ENCODE assay signal across 8 cellular contexts in genomic region chr2:231611273-231612198, GRCh38. TPM values are rescaled to one million over a fixed set of nuclear protein-coding genes. Genes with fewer than 3 reads are reported as not detected.
DNase-seq lines count a peak whose midpoint lies in the region; ATAC-seq and TF ChIP-seq lines count a peak whose summit lies in the region.

No MANE protein-coding gene starts in this region.

- H3K4me3 Mint-ChIP-seq in T-helper 1 cell treated with Interleukin-12 subunit alpha and Interleukin-12 subunit beta and Interleukin-4 antibody, amounts not matched to agents 30 μg/mL and 1 μg/mL, for 36 hours = no peak overlapping the region

- peaks cover 32% of the 10 kb centered on the region for H3K4me1 Mint-ChIP-seq in T-helper 1 cell treated with Interleukin-12 subunit alpha and Interleukin-12 subunit beta and Interleukin-4 antibody, amounts not matched to agents 30 μg/mL and 1 μg/mL, for 36 hours (ENCODE audit: low read depth)

- 56 to 58% methylated on average over 8 to 12 of the region's 12 CpGs for WGBS in body of pancreas, 2 donors

- no peaks in the 10 kb centered on the region for H3K9me3 ChIP-seq in body of pancreas

- intact Hi-C loops in body of pancreas (cut with DNase I) = loop anchor here (10.0 kb wide), 1 partner anchor 63 kb away; no protein-coding TSS in a partner anchor

- no peaks in the 10 kb centered on the region for H3K36me3 Mint-ChIP-seq in T-helper 1 cell treated with Interleukin-12 subunit alpha and Interleukin-12 subunit beta and Interleukin-4 antibody, amounts not matched to agents 30 μg/mL and 1 μg/mL, for 36 hours (ENCODE audit: low read depth)

- no peaks in the 10 kb centered on the region for H3K27me3 ChIP-seq in body of pancreas

- TF ChIP-seq POLR2A in body of pancreas (IDR thresholded peaks at IDR 0.05) = no peak

- H3K4me3 ChIP-seq in AG04449 (ENCODE audit: low read depth, low read length) = no peak overlapping the region
- no peak overlapping the region for H3K4me3 ChIP-seq in body of pancreas

- H3K27ac ChIP-seq in body of pancreas = peak overlapping the region; percentile 62 to 94 (median 80)

- no peaks in the 10 kb centered on the region for H3K36me3 ChIP-seq in body of pancreas (replicated peaks in 1 of 2; ENCODE audit: insufficient read depth in 1 of 2, low read depth in 2 of 2)

- H3K4me1 ChIP-seq in body of pancreas = peaks cover 45% of the 10 kb centered on the region

- H3K27ac Mint-ChIP-seq in T-helper 1 cell treated with Interleukin-12 subunit alpha and Interleukin-12 subunit beta and Interleukin-4 antibody, amounts not matched to agents 30 μg/mL and 1 μg/mL, for 36 hours = peak overlapping the region; percentile 99

- DNase-seq in AG04449 (ENCODE audit: low read depth, low spot score) (no peak), HK-2 (ENCODE audit: unreplicated experiment) (peak; percentile 74), body of pancreas (peak; percentile 31 to 71 (median 48)), kidney tubule cell (ENCODE audit: low spot score) (peak; percentile 97), DMS79 (lab: John Stamatoyannopoulos, UW) (no peak)
- DNase-seq in stimulated activated CD8-positive, alpha-beta memory T cell treated with anti-CD3 and anti-CD28 coated beads, Interleukin-12 subunit alpha, Interleukin-12 subunit beta, amount 100 ng/mL, for 4 hours (ENCODE audit: low read depth) = peak; percentile 27

- H3K9me3 Mint-ChIP-seq in T-helper 1 cell treated with Interleukin-12 subunit alpha and Interleukin-12 subunit beta and Interleukin-4 antibody, amounts not matched to agents 30 μg/mL and 1 μg/mL, for 36 hours = no peaks in the 10 kb centered on the region

- peak; percentile 11 for ATAC-seq in body of pancreas
- no peak for ATAC-seq in HG03432 (IDR thresholded peaks at IDR 0.05; ENCODE audit: unreplicated experiment)

- TF ChIP-seq CTCF in AG04449 (IDR thresholded peaks at IDR 0.05; ENCODE audit: insufficient read depth, low read length, missing control alignments) (peak; percentile 30), body of pancreas (IDR thresholded peaks at IDR 0.05) (peak in 1 of 7 experiments; percentile 3)

- no peaks in the 10 kb centered on the region for H3K27me3 Mint-ChIP-seq in T-helper 1 cell treated with Interleukin-12 subunit alpha and Interleukin-12 subunit beta and Interleukin-4 antibody, amounts not matched to agents 30 μg/mL and 1 μg/mL, for 36 hours (ENCODE audit: low read depth)

- CTCF ChIA-PET in AG04449 (lab: Yijun Ruan, JAX) = interaction anchor here (0.6 to 15.4 kb wide), 25 partner anchors 12 to 189 kb away, joined by 3 to 414 read pairs (median 5); no protein-coding TSS in a partner anchor

- POLR2A ChIA-PET in AG04449 (lab: Yijun Ruan, JAX) = interaction anchor here (0.7 to 3.8 kb wide), 5 partner anchors 55 to 102 kb away, joined by 5 to 28 read pairs (median 13); partner anchors contain the start of gene PTMA

RNA-seq across cellular contexts. Expression of gene TEX44, which starts 18.9 kb away (rescaled TPM):
- not detected for total RNA-seq in body of pancreas

Comparison
In these comparisons a context has a peak if more than half of its experiments do, and no peak if none do; other contexts are left out.
1. DNase-seq: peak in HK-2 (single experiment), body of pancreas (4 of 4), kidney tubule cell (single experiment) and stimulated activated CD8-positive, alpha-beta memory T cell treated with anti-CD3 and anti-CD28 coated beads, Interleukin-12 subunit alpha, Interleukin-12 subunit beta, amount 100 ng/mL, for 4 hours (single experiment); none in AG04449 (single experiment) and DMS79 (single experiment).